20 cellular contexts compared by ENCODE assay signal in the genomic region with DNA sequence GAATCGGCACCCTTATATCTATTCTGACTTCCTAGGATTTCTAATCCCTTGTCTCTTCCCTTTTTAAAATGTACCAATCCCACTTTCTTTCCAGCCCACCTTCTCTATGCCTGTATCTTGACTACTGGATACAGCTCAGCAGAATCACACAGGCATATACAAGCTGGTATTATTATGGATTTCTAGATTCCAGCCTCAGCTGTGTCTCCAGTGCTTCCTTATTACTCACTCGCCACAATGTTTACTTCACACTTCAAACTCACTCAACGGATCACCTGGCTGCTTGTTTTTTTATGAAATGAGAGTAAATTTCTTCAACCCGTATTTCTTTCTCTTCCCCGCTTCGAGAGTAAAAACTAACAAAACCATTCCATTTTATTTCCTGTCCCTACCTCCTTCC. TPM values are rescaled to one million over a fixed set of nuclear protein-coding genes. Genes with fewer than 3 reads are reported as not detected.
DNase-seq lines count a peak whose midpoint lies in the region; TF ChIP-seq lines count a peak whose summit lies in the region.
"Had no signal": no experiment of that assay in that cellular context is flagged by ENCODE, and none has a peak within 500 bp of the region (broad histone marks: within the 10 kb centered on the region; RNA-seq: fewer than 3 reads in every experiment).

No MANE protein-coding gene starts in this region.

- peak overlapping the region; percentile 23 for H3K4me3 Mint-ChIP-seq in Calu3 (ENCODE audit: low read depth, unreplicated experiment)
- no peak overlapping the region for H3K4me3 Mint-ChIP-seq in endodermal cell
- H3K4me3 Mint-ChIP-seq: T-helper 1 cell treated with Interleukin-12 subunit alpha and Interleukin-12 subunit beta and Interleukin-4 antibody, amounts not matched to agents 30 μg/mL and 1 μg/mL, for 36 hours had no signal

- H3K27ac ChIP-seq in endodermal cell (ENCODE audit: low read depth, low read length) (no peak overlapping the region), mesenchymal stem cell (ENCODE audit: low read length, poor library complexity, severe bottlenecking) (no peak overlapping the region), OCI-LY7 (ENCODE audit: low read depth, low read length, poor library complexity, severe bottlenecking) (no peak overlapping the region), spleen (no peak overlapping the region), stomach (no peak overlapping the region)
- H3K27ac ChIP-seq: PC-9, thoracic aorta had no signal

- no peak overlapping the region for H3K14ac ChIP-seq in mesenchymal stem cell (ENCODE audit: low read length in 2 of 2)

- no peak overlapping the region for H2BK5ac ChIP-seq in mesenchymal stem cell (ENCODE audit: low read depth, low read length, poor library complexity, severe bottlenecking)

- H3K27me3 ChIP-seq in endodermal cell (ENCODE audit: control insufficient read depth, insufficient read depth, low read length, poor library complexity, severe bottlenecking): no peaks in the 10 kb centered on the region
- no peaks in the 10 kb centered on the region for H3K27me3 ChIP-seq in mesenchymal stem cell (ENCODE audit: control insufficient read depth in 1 of 2, insufficient read depth in 1 of 2, low read length in 2 of 2)
- H3K27me3 ChIP-seq in spleen (replicated peaks in 1 of 7): no peaks in the 10 kb centered on the region
- H3K27me3 ChIP-seq in stomach: no peaks in the 10 kb centered on the region

- no peaks in the 10 kb centered on the region for H3K79me1 ChIP-seq in mesenchymal stem cell (replicated peaks; ENCODE audit: low read length, poor library complexity, severe bottlenecking)

- WGBS in endodermal cell (ENCODE audit: insufficient coverage in 1 of 2, insufficient read length in 1 of 2), 2 experiments: 92 to 100% methylated on average over 3 to 6 of the region's 6 CpGs
- 68% methylated on average over 6 of the region's 6 CpGs for WGBS in mesenchymal stem cell
- 89 to 96% (median 94%) methylated on average over 6 of the region's 6 CpGs for WGBS in spleen, 5 donors
- WGBS in stomach, 5 donors: 51 to 69% (median 56%) methylated on average over 6 of the region's 6 CpGs

- no peak overlapping the region for H4K8ac ChIP-seq in mesenchymal stem cell (ENCODE audit: low read length)

- POLR2A ChIA-PET in OCI-LY7 (lab: Charles Lee): interaction anchor here (0.6 to 0.7 kb wide), 2 partner anchors 314 to 636 kb away, joined by 3 read pairs; no protein-coding TSS in a partner anchor

- no peak overlapping the region for H2BK12ac ChIP-seq in mesenchymal stem cell (ENCODE audit: low read length in 2 of 2)

- H3K27ac Mint-ChIP-seq in Calu3 (ENCODE audit: unreplicated experiment) (peak overlapping the region; percentile 50), endodermal cell (peak overlapping the region; percentile 59)
- H3K27ac Mint-ChIP-seq: T-helper 1 cell treated with Interleukin-12 subunit alpha and Interleukin-12 subunit beta and Interleukin-4 antibody, amounts not matched to agents 30 μg/mL and 1 μg/mL, for 36 hours had no signal

- DNase-seq in Calu3 (peak; percentile 2), LHCN-M2 (ENCODE audit: low read depth) (peak; percentile 13), endodermal cell (no peak), mesenchymal stem cell (peak; percentile 41), OCI-LY7 (ENCODE audit: low spot score) (no peak), spleen (no peak), stomach (no peak)
- no peak for DNase-seq in central memory CD4-positive, alpha-beta T cell
- DNase-seq: activated CD4-positive, alpha-beta T cell treated with anti-CD3 and anti-CD28 coated beads, Interleukin-2, amount 50 U/mL, for 1 hour; activated naive CD4-positive, alpha-beta T cell; amygdala; foreskin melanocyte; kidney glomerular epithelial cell; NCI-H1417 treated with DMSO at 0.1 percent for 48 hours; NCI-H2171; NCI-H82; nucleus accumbens; PC-9 had no signal

- H3K9me3 ChIP-seq in endodermal cell (ENCODE audit: control insufficient read depth, low read length) (no peaks in the 10 kb centered on the region), mesenchymal stem cell (ENCODE audit: control insufficient read depth, low read length) (no peaks in the 10 kb centered on the region), OCI-LY7 (ENCODE audit: low read length) (no peaks in the 10 kb centered on the region), spleen (no peaks in the 10 kb centered on the region), stomach (no peaks in the 10 kb centered on the region)
- H3K9me3 ChIP-seq: thoracic aorta had no signal

- H3K9ac ChIP-seq in endodermal cell (ENCODE audit: extremely low read depth, low read length, poor library complexity, severe bottlenecking): no peak overlapping the region
- no peak overlapping the region for H3K9ac ChIP-seq in mesenchymal stem cell (ENCODE audit: low read length)

- no peak overlapping the region for H3K4ac ChIP-seq in mesenchymal stem cell (ENCODE audit: low read depth in 1 of 2, low read length in 2 of 2)

- no peak for TF ChIP-seq POLR2A in spleen (IDR thresholded peaks at IDR 0.05)
- no peak for TF ChIP-seq POLR2A in stomach (IDR thresholded peaks at IDR 0.05)

- no peaks in the 10 kb centered on the region for H3K4me1 ChIP-seq in endodermal cell (ENCODE audit: control insufficient read depth, insufficient read depth, low read length)
- no peaks in the 10 kb centered on the region for H3K4me1 ChIP-seq in mesenchymal stem cell (ENCODE audit: control insufficient read depth, insufficient read depth, low read depth, low read length)
- no peaks in the 10 kb centered on the region for H3K4me1 ChIP-seq in OCI-LY7 (ENCODE audit: insufficient read depth, low read length, poor library complexity, severe bottlenecking)
- H3K4me1 ChIP-seq in spleen: no peaks in the 10 kb centered on the region
- no peaks in the 10 kb centered on the region for H3K4me1 ChIP-seq in stomach

- no peaks in the 10 kb centered on the region for H3K27me3 Mint-ChIP-seq in Calu3 (ENCODE audit: unreplicated experiment)
- no peaks in the 10 kb centered on the region for H3K27me3 Mint-ChIP-seq in endodermal cell (ENCODE audit: insufficient read depth)

- no peaks in the 10 kb centered on the region for H3K9me2 ChIP-seq in OCI-LY7 (ENCODE audit: insufficient read depth, low read length)

- H3K9me3 Mint-ChIP-seq in Calu3 (ENCODE audit: low read depth, unreplicated experiment) (no peaks in the 10 kb centered on the region), endodermal cell (no peaks in the 10 kb centered on the region)
- H3K9me3 Mint-ChIP-seq: T-helper 1 cell treated with Interleukin-12 subunit alpha and Interleukin-12 subunit beta and Interleukin-4 antibody, amounts not matched to agents 30 μg/mL and 1 μg/mL, for 36 hours had no signal

- intact Hi-C loops in Calu3 (cut with micrococcal nuclease; ENCODE audit: unreplicated experiment): no loop called here
- intact Hi-C loops in OCI-LY7 (cut with micrococcal nuclease; ENCODE audit: unreplicated experiment): no loop called here
- intact Hi-C loops in spleen (cut with DNase I; ENCODE audit: low total_unique reads): no loop called here
- intact Hi-C loops in stomach (cut with DNase I; ENCODE audit: low total_unique reads): no loop called here

- no peaks in the 10 kb centered on the region for H4K20me1 ChIP-seq in OCI-LY7 (ENCODE audit: insufficient read depth, low read length)

- BruUV-seq in Calu3 (replicated peaks; lab: Mats Ljungman, UMichigan) (no TSS peak), OCI-LY7 (replicated peaks; lab: Mats Ljungman, UMichigan) (no TSS peak)

- no peak overlapping the region for H2AK5ac ChIP-seq in mesenchymal stem cell (ENCODE audit: low read length, severe bottlenecking)

- H3K4me2 ChIP-seq in mesenchymal stem cell (ENCODE audit: low read length, poor library complexity, severe bottlenecking) (no peak overlapping the region), OCI-LY7 (ENCODE audit: low read length) (no peak overlapping the region)
- H3K4me2 ChIP-seq: PC-9 had no signal

- TF ChIP-seq EP300 in stomach (IDR thresholded peaks at IDR 0.05): no peak

- no peak overlapping the region for H4K91ac ChIP-seq in mesenchymal stem cell (ENCODE audit: low read length)

- H2BK15ac ChIP-seq in mesenchymal stem cell (ENCODE audit: low read depth, poor library complexity, severe bottlenecking): no peak overlapping the region

- H3K4me3 ChIP-seq in endodermal cell (ENCODE audit: low read length) (no peak overlapping the region), mesenchymal stem cell (ENCODE audit: insufficient read depth in 1 of 2, low read depth in 1 of 2, low read length in 2 of 2) (no peak overlapping the region), OCI-LY7 (ENCODE audit: low read depth, low read length, poor library complexity, severe bottlenecking) (no peak overlapping the region), spleen (no peak overlapping the region), stomach (no peak overlapping the region)
- H3K4me3 ChIP-seq: PC-9, thoracic aorta had no signal

- H3K36me3 ChIP-seq in endodermal cell (ENCODE audit: control insufficient read depth, insufficient read depth, low read length) (peaks cover 69% of the 10 kb centered on the region), mesenchymal stem cell (ENCODE audit: control insufficient read depth in 1 of 2, insufficient read depth in 2 of 2, low read depth in 1 of 2, low read length in 2 of 2) (peaks cover 0 to 26% of the 10 kb centered on the region in 2 experiments), OCI-LY7 (ENCODE audit: insufficient read depth, low read length) (peaks cover 23% of the 10 kb centered on the region; the same call in 1 of the 2 replicates), spleen (peaks cover 0 to 76% (median 22%) of the 10 kb centered on the region in 6 donors), stomach (peaks cover 0 to 32% (median 26%) of the 10 kb centered on the region in 4 donors)

- H3K4me1 Mint-ChIP-seq in Calu3 (ENCODE audit: low read depth, unreplicated experiment) (peaks cover 13% of the 10 kb centered on the region), endodermal cell (peaks cover 3% of the 10 kb centered on the region)

- no peak overlapping the region for H3K18ac ChIP-seq in mesenchymal stem cell (ENCODE audit: low read depth in 1 of 2, low read length in 2 of 2)

- CTCF ChIA-PET in Calu3 (lab: Charles Lee) (interaction anchor here (0.5 to 1.2 kb wide), 5 partner anchors 15 to 756 kb away, joined by 3 to 5 read pairs (median 3); partner anchors contain the start of genes CENPK and PPWD1), OCI-LY7 (lab: Charles Lee; ENCODE audit: unreplicated experiment) (no interaction called here)

- TF ChIP-seq CTCF in Calu3 (IDR thresholded peaks at IDR 0.05; ENCODE audit: unreplicated experiment) (no peak), endodermal cell (conservative IDR thresholded peaks at IDR 0.05) (no peak), OCI-LY7 (conservative IDR thresholded peaks at IDR 0.05; ENCODE audit: low read length) (no peak), spleen (IDR thresholded peaks at IDR 0.05 in 8 of 11, conservative IDR thresholded peaks at IDR 0.05 in 3 of 11) (no peak), stomach (IDR thresholded peaks at IDR 0.05) (no peak)

- H2AFZ ChIP-seq in mesenchymal stem cell (ENCODE audit: low read depth, low read length) (no peak overlapping the region), OCI-LY7 (ENCODE audit: low read length) (no peak overlapping the region)
- H2AFZ ChIP-seq: PC-9 had no signal

- H3K36me3 Mint-ChIP-seq in Calu3 (ENCODE audit: insufficient read depth, unreplicated experiment): no peaks in the 10 kb centered on the region
- H3K36me3 Mint-ChIP-seq in endodermal cell (ENCODE audit: low read depth): peaks cover 6% of the 10 kb centered on the region

- H2BK120ac ChIP-seq in mesenchymal stem cell (ENCODE audit: low read depth, low read length): no peak overlapping the region

- H3K79me2 ChIP-seq in OCI-LY7 (ENCODE audit: insufficient read depth, low read depth, low read length): no peaks in the 10 kb centered on the region

- no peak overlapping the region for H3K23ac ChIP-seq in mesenchymal stem cell (ENCODE audit: low read length in 2 of 2)

RNA-seq across cellular contexts. Expression of gene CWC27, which starts 38.8 kb away (rescaled TPM):
- 22.8 and 25.9 TPM in 2 replicates for total RNA-seq in Calu3 (2022)
- total RNA-seq in LHCN-M2 (2014; rRNA removed): 9.0 and 14.5 TPM in 2 replicates
- polyA plus RNA-seq in LHCN-M2 (2012): 15.4 TPM
- total RNA-seq in endodermal cell: 10 to 100 TPM; 69.1 to 74.8 TPM
- polyA plus RNA-seq in endodermal cell (2013, experiment 1 of 2): 42.1 TPM
- 45.0 TPM for polyA plus RNA-seq in endodermal cell (2013, experiment 2 of 2)
- 36.5 TPM for polyA plus RNA-seq in mesenchymal stem cell (2013, experiment 1 of 2)
- 37.2 TPM for polyA plus RNA-seq in mesenchymal stem cell (2013, experiment 2 of 2)
- 15.4 and 18.8 TPM in 2 replicates for total RNA-seq in OCI-LY7 (2014; rRNA removed; shearing (Covaris generic))
- 33.1 and 34.4 TPM in 2 replicates for total RNA-seq in OCI-LY7 (2022)
- total RNA-seq in spleen: 10 to 100 TPM; 11.1 to 22.1 (median 16.5) TPM
- 10 to 100 TPM; 11.8 to 17.9 (median 14.9) TPM for polyA plus RNA-seq in spleen
- total RNA-seq in stomach: 10 to 100 TPM in 3 of 5 donors, 1 to 10 TPM in 1, not detected in 1; 5.8 to 25.7 (median 15.9) TPM
- 10 to 100 TPM; 12.1 to 16.5 (median 14.3) TPM for polyA plus RNA-seq in stomach

RNA-seq across cellular contexts. Expression of gene SREK1IP1, which starts 39.0 kb away (rescaled TPM):
- total RNA-seq in Calu3 (2022) (16.4 and 20.2 TPM in 2 replicates), LHCN-M2 (2014; rRNA removed) (5.8 and 8.1 TPM in 2 replicates), endodermal cell (10 to 100 TPM; 51.6 to 55.1 TPM), OCI-LY7 (2022) (23.0 and 30.7 TPM in 2 replicates), spleen (10 to 100 TPM; 10.8 to 18.7 (median 16.4) TPM), stomach (10 to 100 TPM in 3 of 5 donors, 1 to 10 TPM in 2; 2.3 to 43.2 (median 12.2) TPM)
- polyA plus RNA-seq in LHCN-M2 (2012): 5.6 TPM
- polyA plus RNA-seq in endodermal cell (2013, experiment 1 of 2): 18.7 TPM
- 22.5 TPM for polyA plus RNA-seq in endodermal cell (2013, experiment 2 of 2)
- 20.4 TPM for polyA plus RNA-seq in mesenchymal stem cell (2013, experiment 1 of 2)
- 22.4 TPM for polyA plus RNA-seq in mesenchymal stem cell (2013, experiment 2 of 2)
- total RNA-seq in OCI-LY7 (2014; rRNA removed; shearing (Covaris generic)): 4.8 and 9.6 TPM in 2 replicates
- polyA plus RNA-seq in spleen (10 to 100 TPM; 10.5 to 27.3 (median 17.0) TPM), stomach (10 to 100 TPM; 20.5 to 28.4 (median 28.2) TPM)

Comparison
In these comparisons a context has a peak if more than half of its experiments do, and no peak if none do; other contexts are left out.
1. DNase-seq: peak in Calu3 (single experiment), LHCN-M2 (single experiment) and mesenchymal stem cell (single experiment); none in endodermal cell (single experiment), central memory CD4-positive, alpha-beta T cell (single experiment), OCI-LY7 (single experiment), spleen (single experiment) and stomach (single experiment).